8 cellular contexts compared by ENCODE assay signal in the genomic region with DNA sequence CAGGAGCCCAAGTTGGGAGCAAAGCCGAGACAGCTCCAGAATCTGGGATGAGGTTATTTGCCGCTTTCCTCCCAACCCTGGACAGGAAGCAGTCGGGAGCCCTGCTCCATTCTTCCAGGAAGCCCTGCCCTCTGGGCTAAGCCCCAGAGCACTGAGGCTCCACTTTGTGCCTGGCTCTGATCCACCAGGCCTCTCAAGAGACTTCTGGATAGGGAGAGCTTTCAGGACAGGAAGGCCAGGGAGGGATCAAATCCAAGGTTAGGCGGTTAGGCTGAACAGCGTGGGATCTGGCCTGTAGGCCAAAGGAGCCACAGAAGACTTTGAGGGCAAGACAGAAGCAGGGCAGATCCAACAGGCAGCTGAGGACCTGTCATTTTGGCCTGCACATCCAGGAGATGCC. TPM values are rescaled to one million over a fixed set of nuclear protein-coding genes. Genes with fewer than 3 reads are reported as not detected.
DNase-seq lines count a peak whose midpoint lies in the region; ATAC-seq, FAIRE-seq and TF ChIP-seq lines count a peak whose summit lies in the region.

No MANE protein-coding gene starts in this region.

- no peak overlapping the region for H3K27ac ChIP-seq in HUES48 (ENCODE audit: low read depth, low read length)
- no peak overlapping the region for H3K27ac ChIP-seq in brain microvascular endothelial cell
- H3K27ac ChIP-seq in small intestine (ENCODE audit: low read depth in 1 of 2, low read length in 1 of 2), result peak overlapping the region in 1 of 2 donors; percentile 86

- FAIRE-seq in small intestine (lab: Jason Lieb, UNC), result no peak

- H3K27me3 ChIP-seq in HUES48 (ENCODE audit: control insufficient read depth, insufficient read depth, low read length) (no peaks in the 10 kb centered on the region; the same call in 1 of the 2 replicates), brain microvascular endothelial cell (replicated peaks) (no peaks in the 10 kb centered on the region), small intestine (ENCODE audit: control insufficient read depth in 2 of 2, insufficient read depth in 2 of 2, low read length in 2 of 2) (no peaks in the 10 kb centered on the region)

- peak overlapping the region; percentile 65 for H3K4me3 ChIP-seq in AG09309 (ENCODE audit: control insufficient read depth, low read depth, low read length)
- peak overlapping the region; percentile 79 for H3K4me3 ChIP-seq in HUES48 (ENCODE audit: low read depth, low read length)
- peak overlapping the region; percentile 70 for H3K4me3 ChIP-seq in brain microvascular endothelial cell (ENCODE audit: low read depth, low read length)
- peak overlapping the region in 1 of 2 donors; percentile 79 for H3K4me3 ChIP-seq in small intestine (ENCODE audit: low read depth in 1 of 2, low read length in 2 of 2)

- H3K9ac ChIP-seq in HUES48 (ENCODE audit: low read depth, low read length), result no peak overlapping the region

- H3K9me3 ChIP-seq in HUES48 (ENCODE audit: control insufficient read depth, insufficient read depth, low read length) (no peaks in the 10 kb centered on the region), small intestine (ENCODE audit: control insufficient read depth, low read depth) (no peaks in the 10 kb centered on the region)

- DNase-seq in AG09309 (ENCODE audit: low read depth) (no peak), brain microvascular endothelial cell (no peak), left lobe of liver (ENCODE audit: low spot score) (no peak), superior temporal gyrus (ENCODE audit: extremely low spot score) (peak; percentile 22), NCI-H1105 (lab: John Stamatoyannopoulos, UW) (no peak), small intestine (no peak), NCI-H510A (lab: John Stamatoyannopoulos, UW) (no peak)

- peaks cover 3% of the 10 kb centered on the region for H3K4me1 ChIP-seq in HUES48 (ENCODE audit: control insufficient read depth, insufficient read depth, low read length)
- peaks cover 3 to 17% of the 10 kb centered on the region in 2 donors for H3K4me1 ChIP-seq in small intestine (ENCODE audit: control insufficient read depth in 2 of 2, insufficient read depth in 1 of 2, low read depth in 1 of 2, low read length in 1 of 2)

- WGBS in small intestine, 3 donors, result 43 to 61% (median 51%) methylated on average over 5 of the region's 5 CpGs

- in situ Hi-C loops in brain microvascular endothelial cell (cut with HindIII; ENCODE audit: low pct_ligation_motif_present, low sequenced_read_pairs), result no loop called here

- H3K36me3 ChIP-seq in HUES48 (ENCODE audit: control insufficient read depth, insufficient read depth, low read length) (0 out of 2 replicates have a peak, but pooled peaks cover 2% of the 10 kb centered on the region), brain microvascular endothelial cell (replicated peaks) (no peaks in the 10 kb centered on the region), small intestine (ENCODE audit: control insufficient read depth in 2 of 2, insufficient read depth in 2 of 2, low read length in 2 of 2) (no peaks in the 10 kb centered on the region)

- TF ChIP-seq CTCF in AG09309 (IDR thresholded peaks at IDR 0.05; ENCODE audit: control insufficient read depth, insufficient read depth, low read depth, low read length, missing control alignments) (no peak), brain microvascular endothelial cell (IDR thresholded peaks at IDR 0.05; ENCODE audit: low read depth, low read length, missing control alignments) (no peak)

- peak; percentile 1 for ATAC-seq in left lobe of liver

RNA-seq across cellular contexts. Expression of a gene that starts 0.8 kb away (rescaled TPM):
- 8.1 TPM for total RNA-seq in left lobe of liver
- 10 to 100 TPM in 1 of 3 donors, 1 to 10 TPM in 2; 7.8 to 22.1 (median 8.9) TPM for polyA plus RNA-seq in small intestine

RNA-seq across cellular contexts. Expression of a gene that starts 3.3 kb away (rescaled TPM):
- 15.5 TPM for total RNA-seq in left lobe of liver
- polyA plus RNA-seq in small intestine, result 10 to 100 TPM; 16.5 to 31.1 (median 28.3) TPM
